11 cellular contexts compared by ENCODE assay signal in the genomic region with DNA sequence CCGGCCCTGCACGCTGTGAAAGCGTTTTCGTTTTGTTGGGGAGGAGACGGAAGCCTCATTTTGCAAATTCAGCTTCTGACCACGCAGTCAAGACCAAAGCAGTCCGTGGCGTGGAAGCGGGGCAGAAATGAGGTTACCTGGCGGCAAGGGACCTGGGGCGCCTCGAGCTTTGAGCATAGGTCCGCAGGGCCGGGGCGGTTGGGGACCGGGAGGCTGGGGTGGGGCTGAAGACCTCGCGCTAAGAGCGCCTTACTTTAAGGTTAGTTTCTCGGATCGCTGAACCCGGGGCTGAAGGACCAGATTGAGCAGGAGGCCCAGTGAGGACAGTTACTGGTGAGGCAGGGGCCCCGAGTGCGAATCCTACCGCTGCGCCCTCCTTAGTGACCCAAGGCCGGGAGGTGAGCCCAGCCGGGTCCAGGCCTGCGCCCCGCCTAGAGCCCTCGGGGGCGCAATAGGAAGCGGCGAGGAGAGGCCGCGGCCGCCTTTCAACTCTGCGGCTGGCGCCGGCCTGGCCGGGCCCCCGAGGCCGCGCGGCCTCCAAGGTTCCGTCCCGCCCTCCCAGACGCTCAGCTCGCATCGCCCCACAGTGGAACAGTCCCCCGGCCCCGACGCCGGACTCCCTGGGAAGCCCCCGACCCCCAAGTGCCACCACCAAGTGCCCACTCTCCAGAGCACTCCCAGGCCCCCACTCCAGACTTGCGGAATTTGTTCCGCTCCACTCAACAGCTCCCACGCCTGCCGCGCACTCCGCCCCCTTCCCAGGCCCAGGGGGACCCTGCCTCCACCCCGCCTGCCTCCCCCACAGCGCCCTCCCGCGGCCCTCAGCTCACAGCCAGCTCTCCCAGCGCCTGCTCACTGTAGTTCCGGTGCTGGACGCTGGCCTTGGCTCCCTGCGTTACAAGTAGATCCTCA. TPM values are rescaled to one million over a fixed set of nuclear protein-coding genes. Genes with fewer than 3 reads are reported as not detected.
DNase-seq lines count a peak whose midpoint lies in the region; ATAC-seq and TF ChIP-seq lines count a peak whose summit lies in the region.
"Had no signal": no experiment of that assay in that cellular context is flagged by ENCODE, and none has a peak within 500 bp of the region (broad histone marks: within the 10 kb centered on the region; RNA-seq: fewer than 3 reads in every experiment).

No MANE protein-coding gene starts in this region.

- no peak for DNase-seq in stimulated activated naive CD8-positive, alpha-beta T cell treated with anti-CD3 and anti-CD28 coated beads, Interleukin-15, Interleukin-2, amounts not matched to agents 100 U/mL and 50 U/mL, for 24 hours
- peak; percentile 67 for DNase-seq in cerebellar cortex (ENCODE audit: low spot score)
- DNase-seq in naive B cell, result no peak
- DNase-seq in caudate nucleus (lab: John Stamatoyannopoulos, UW), result no peak
- DNase-seq in colonic mucosa, result no peak
- DNase-seq in ureter (ENCODE audit: low spot score), result no peak
- DNase-seq: activated CD4-positive, alpha-beta T cell treated with anti-CD3 and anti-CD28 coated beads, Interleukin-2, amount 10 ng/mL, durations not matched to agents 24 days and 14 days; DMS79; NK-92 treated with Interleukin-12 subunit alpha and Interleukin-12 subunit beta, amount 100 ng/mL, for 24 hours had no signal

- H3K9me3 ChIP-seq in colonic mucosa, result no peaks in the 10 kb centered on the region

- no peaks in the 10 kb centered on the region for H3K4me1 ChIP-seq in colonic mucosa

- H3K4me1 Mint-ChIP-seq in stimulated activated naive CD8-positive, alpha-beta T cell treated with anti-CD3 and anti-CD28 coated beads, Interleukin-15, Interleukin-2, amounts not matched to agents 100 ng/mL and 50 ng/mL, for 24 hours (ENCODE audit: low read depth), result peaks cover 25% of the 10 kb centered on the region
- peaks cover 32 to 50% (median 45%) of the 10 kb centered on the region in 3 donors for H3K4me1 Mint-ChIP-seq in naive B cell

- H3K27me3 ChIP-seq in colonic mucosa, result peaks cover 99% of the 10 kb centered on the region

- H3K27ac ChIP-seq in caudate nucleus (ENCODE audit: low read depth, low read length), result no peak overlapping the region
- H3K27ac ChIP-seq in colonic mucosa, result no peak overlapping the region

- H3K27ac Mint-ChIP-seq in stimulated activated naive CD8-positive, alpha-beta T cell treated with anti-CD3 and anti-CD28 coated beads, Interleukin-15, Interleukin-2, amounts not matched to agents 100 ng/mL and 50 ng/mL, for 24 hours, result no peak overlapping the region
- H3K27ac Mint-ChIP-seq in naive B cell, result peak overlapping the region in 5 of 6 donors; percentile 7 to 96 (median 86)

- no peak overlapping the region for H3K4me3 ChIP-seq in colonic mucosa

- H3K36me3 Mint-ChIP-seq in stimulated activated naive CD8-positive, alpha-beta T cell treated with anti-CD3 and anti-CD28 coated beads, Interleukin-15, Interleukin-2, amounts not matched to agents 100 ng/mL and 50 ng/mL, for 24 hours (ENCODE audit: low read depth), result peaks cover 4% of the 10 kb centered on the region
- peaks cover 0 to 16% of the 10 kb centered on the region in 2 donors for H3K36me3 Mint-ChIP-seq in naive B cell

- no peaks in the 10 kb centered on the region for H3K9me3 Mint-ChIP-seq in stimulated activated naive CD8-positive, alpha-beta T cell treated with anti-CD3 and anti-CD28 coated beads, Interleukin-15, Interleukin-2, amounts not matched to agents 100 ng/mL and 50 ng/mL, for 24 hours
- peaks cover 4 to 49% (median 30%) of the 10 kb centered on the region in 7 donors for H3K9me3 Mint-ChIP-seq in naive B cell

- peak overlapping the region; percentile 66 for H3K4me3 Mint-ChIP-seq in stimulated activated naive CD8-positive, alpha-beta T cell treated with anti-CD3 and anti-CD28 coated beads, Interleukin-15, Interleukin-2, amounts not matched to agents 100 ng/mL and 50 ng/mL, for 24 hours
- peak overlapping the region; percentile 26 to 83 (median 72) for H3K4me3 Mint-ChIP-seq in naive B cell
- H3K4me3 Mint-ChIP-seq: activated CD4-positive, alpha-beta T cell treated with anti-CD3 and anti-CD28 coated beads, Interleukin-2, amount 10 ng/mL, durations not matched to agents 24 days and 14 days had no signal

- TF ChIP-seq CTCF in colonic mucosa (IDR thresholded peaks at IDR 0.05), result no peak

- ATAC-seq in stimulated activated naive CD8-positive, alpha-beta T cell treated with anti-CD3 and anti-CD28 coated beads, Interleukin-15, Interleukin-2, amounts not matched to agents 100 U/mL and 50 U/mL, for 24 hours, result no peak
- peak in 1 of 2 donors; percentile 19 for ATAC-seq in naive B cell (ENCODE audit: low read depth in 2 of 2)
- ATAC-seq in GM21367 (IDR thresholded peaks at IDR 0.05; ENCODE audit: unreplicated experiment), result no peak

- intact Hi-C loops in colonic mucosa (cut with DNase I), result no loop called here

- H3K9ac ChIP-seq in colonic mucosa (ENCODE audit: low read depth in 2 of 2, low read length in 2 of 2), result no peak overlapping the region

- peaks cover 72% of the 10 kb centered on the region for H3K27me3 Mint-ChIP-seq in stimulated activated naive CD8-positive, alpha-beta T cell treated with anti-CD3 and anti-CD28 coated beads, Interleukin-15, Interleukin-2, amounts not matched to agents 100 ng/mL and 50 ng/mL, for 24 hours
- H3K27me3 Mint-ChIP-seq in naive B cell, result peaks cover 43 to 73% (median 60%) of the 10 kb centered on the region in 3 donors

- no peaks in the 10 kb centered on the region for H3K36me3 ChIP-seq in colonic mucosa

RNA-seq across cellular contexts. Expression of gene MSX1, which starts 7.6 kb away (rescaled TPM):
- not detected for polyA plus RNA-seq in naive B cell (ENCODE audit: low read depth in 6 of 6)
- total RNA-seq in colonic mucosa (under 1 TPM; 0.25 to 0.53 TPM), ureter (4.0 TPM)
- total RNA-seq: activated CD4-positive, alpha-beta T cell treated with anti-CD3 and anti-CD28 coated beads, Interleukin-2, amount 10 ng/mL, durations not matched to agents 24 days and 14 days had no signal
